Comparison of ENCODE assay signal across 25 cellular contexts in the genomic region with DNA sequence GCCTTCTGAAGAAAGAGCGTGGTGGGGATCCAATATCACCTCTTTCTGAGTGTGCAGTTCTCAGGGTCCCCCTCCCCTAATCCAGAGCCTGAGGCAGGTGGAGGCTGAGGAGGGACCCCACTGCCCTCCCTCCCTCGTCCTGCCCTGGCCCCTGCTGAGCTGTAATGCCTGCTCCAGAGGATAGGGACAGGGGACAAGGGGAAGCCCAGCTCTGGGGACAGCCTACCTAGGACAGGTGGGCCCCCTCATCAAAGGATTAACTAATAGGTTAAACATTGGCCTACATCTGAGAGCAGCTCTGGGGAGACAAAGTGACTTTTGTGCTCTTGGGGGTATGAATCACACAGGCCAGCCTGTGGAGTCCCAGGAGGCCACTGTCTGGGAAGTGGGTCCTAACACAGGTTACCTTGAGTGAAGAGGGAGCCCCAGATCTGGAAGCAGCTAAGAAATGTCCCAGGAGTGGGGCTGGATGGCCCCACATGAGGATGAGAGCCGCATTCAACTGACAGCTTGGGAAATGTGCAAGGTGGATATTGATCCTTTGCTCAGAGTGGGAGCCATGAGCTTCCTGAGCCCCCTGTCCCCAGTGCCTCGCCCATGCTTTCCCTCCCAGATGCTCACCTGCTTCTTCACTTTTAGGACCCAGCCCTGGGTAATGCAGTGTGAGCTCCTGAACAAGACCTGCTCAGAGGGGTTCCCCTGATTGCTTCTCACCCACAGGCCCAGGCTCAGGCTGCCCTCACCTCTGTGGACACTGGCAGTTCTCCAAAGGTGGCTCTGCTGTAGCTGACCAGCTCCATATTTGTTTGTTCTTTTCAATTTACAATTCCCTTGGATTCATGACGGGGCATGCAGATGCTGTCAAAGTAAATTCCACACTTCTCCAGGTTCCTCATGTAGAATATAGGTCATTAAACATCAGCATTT. TPM values are rescaled to one million over a fixed set of nuclear protein-coding genes. Genes with fewer than 3 reads are reported as not detected.
"Had no signal": no experiment of that assay in that cellular context is flagged by ENCODE, and none has a peak within 500 bp of the region (broad histone marks: within the 10 kb centered on the region; RNA-seq: fewer than 3 reads in every experiment).

No MANE protein-coding gene starts in this region.

- DNase-seq: activated CD4-positive, CD25-positive, alpha-beta regulatory T cell treated with anti-CD3 and anti-CD28 coated beads, Interleukin-2, amount 50 U/mL, for 72 hours; activated naive CD4-positive, alpha-beta T cell treated with Interleukin-2 at 50 U/mL for 16 hours; activated naive CD8-positive, alpha-beta T cell treated with anti-CD3 and anti-CD28 coated beads, Interleukin-2, amount 10 ng/mL, durations not matched to agents 7 days and 5 days; amygdala; body of pancreas; central memory CD4-positive, alpha-beta T cell; dorsolateral prefrontal cortex; foreskin melanocyte; immature natural killer cell; mesenchymal stem cell; naive thymus-derived CD4-positive, alpha-beta T cell; spleen; stimulated activated CD4-positive, alpha-beta T cell treated with anti-CD3 and anti-CD28 coated beads, Interleukin-4, amount 100 ng/mL, for 4 hours; stimulated activated naive CD4-positive, alpha-beta T cell; thyroid gland had no signal

- H3K4me3 ChIP-seq: body of pancreas, dorsolateral prefrontal cortex, spleen, thyroid gland had no signal

- H3K27ac ChIP-seq: body of pancreas, dorsolateral prefrontal cortex, neutrophil, parathyroid adenoma, spleen, thyroid gland had no signal

- H3K27me3 ChIP-seq: body of pancreas, thyroid gland had no signal

- ATAC-seq: activated T-helper 17 cell treated with anti-CD3 and anti-CD28 coated beads, Interleukin-2, amount 50 U/mL, for 72 hours; body of pancreas; naive thymus-derived CD4-positive, alpha-beta T cell had no signal

- H3K36me3 ChIP-seq: neutrophil, spleen, thyroid gland had no signal

- H3K4me1 ChIP-seq: body of pancreas, parathyroid adenoma, spleen, thyroid gland had no signal

- H3K36me3 Mint-ChIP-seq: activated naive CD8-positive, alpha-beta T cell treated with anti-CD3 and anti-CD28 coated beads, Interleukin-2, amount 10 ng/mL, durations not matched to agents 7 days and 5 days; naive thymus-derived CD4-positive, alpha-beta T cell had no signal

- H3K4me1 Mint-ChIP-seq: activated naive CD8-positive, alpha-beta T cell treated with anti-CD3 and anti-CD28 coated beads, Interleukin-2, amount 10 ng/mL, durations not matched to agents 7 days and 5 days; activated T-helper 17 cell treated with anti-CD3 and anti-CD28 coated beads, Interleukin-2, amount 50 U/mL, for 72 hours had no signal

- H3K27ac Mint-ChIP-seq: activated naive CD8-positive, alpha-beta T cell treated with anti-CD3 and anti-CD28 coated beads, Interleukin-2, amount 10 ng/mL, durations not matched to agents 7 days and 5 days; activated T-helper 17 cell treated with anti-CD3 and anti-CD28 coated beads, Interleukin-2, amount 50 U/mL, for 72 hours; immature natural killer cell; naive thymus-derived CD4-positive, alpha-beta T cell; T-helper 1 cell treated with Interleukin-12 subunit alpha and Interleukin-12 subunit beta and Interleukin-4 antibody, amounts not matched to agents 30 μg/mL and 1 μg/mL, for 36 hours had no signal

- H3K9me3 ChIP-seq: body of pancreas, neutrophil, spleen, thyroid gland had no signal

- H3K9me3 Mint-ChIP-seq: activated naive CD8-positive, alpha-beta T cell treated with anti-CD3 and anti-CD28 coated beads, Interleukin-2, amount 10 ng/mL, durations not matched to agents 7 days and 5 days; immature natural killer cell; T-helper 1 cell treated with Interleukin-12 subunit alpha and Interleukin-12 subunit beta and Interleukin-4 antibody, amounts not matched to agents 30 μg/mL and 1 μg/mL, for 36 hours had no signal

- H3K4me3 Mint-ChIP-seq: activated naive CD8-positive, alpha-beta T cell treated with anti-CD3 and anti-CD28 coated beads, Interleukin-2, amount 10 ng/mL, durations not matched to agents 7 days and 5 days; activated T-helper 17 cell treated with anti-CD3 and anti-CD28 coated beads, Interleukin-2, amount 50 U/mL, for 72 hours; immature natural killer cell; naive thymus-derived CD4-positive, alpha-beta T cell; T-helper 1 cell treated with Interleukin-12 subunit alpha and Interleukin-12 subunit beta and Interleukin-4 antibody, amounts not matched to agents 30 μg/mL and 1 μg/mL, for 36 hours had no signal

RNA-seq across cellular contexts. Expression of gene CST9L, which starts 17.8 kb away (rescaled TPM):
- total RNA-seq: activated CD8-positive, alpha-beta memory T cell treated with anti-CD3 and anti-CD28 coated beads for 36 hours; activated naive CD8-positive, alpha-beta T cell treated with anti-CD3 and anti-CD28 coated beads, Interleukin-2, amount 10 ng/mL, durations not matched to agents 7 days and 5 days; activated T-helper 17 cell treated with anti-CD3 and anti-CD28 coated beads, Interleukin-2, amount 50 U/mL, for 72 hours; body of pancreas; dorsolateral prefrontal cortex; epithelial cell of proximal tubule; lower leg skin; mucosa of gallbladder; naive thymus-derived CD4-positive, alpha-beta T cell; spleen; subcutaneous adipose tissue; urinary bladder had no signal
- polyA plus RNA-seq: immature natural killer cell; naive thymus-derived CD4-positive, alpha-beta T cell; spleen; urinary bladder had no signal

RNA-seq across cellular contexts. Expression of gene CST9, which starts 19.6 kb away (rescaled TPM):
- total RNA-seq: activated CD8-positive, alpha-beta memory T cell treated with anti-CD3 and anti-CD28 coated beads for 36 hours; activated naive CD8-positive, alpha-beta T cell treated with anti-CD3 and anti-CD28 coated beads, Interleukin-2, amount 10 ng/mL, durations not matched to agents 7 days and 5 days; activated T-helper 17 cell treated with anti-CD3 and anti-CD28 coated beads, Interleukin-2, amount 50 U/mL, for 72 hours; epithelial cell of proximal tubule; lower leg skin; mucosa of gallbladder; naive thymus-derived CD4-positive, alpha-beta T cell; spleen; subcutaneous adipose tissue; thyroid gland; urinary bladder had no signal
- polyA plus RNA-seq: immature natural killer cell; naive thymus-derived CD4-positive, alpha-beta T cell; spleen; urinary bladder had no signal

RNA-seq across cellular contexts. Expression of gene CST3, which starts 51.7 kb away (rescaled TPM):
- total RNA-seq: activated T-helper 17 cell treated with anti-CD3 and anti-CD28 coated beads, Interleukin-2, amount 50 U/mL, for 72 hours had no signal
